In genomic region chr12:89084751-89085150, GRCh38 we compare ENCODE assay signal across 20 cellular contexts.
DNase-seq lines count a peak whose midpoint lies in the region; ATAC-seq, FAIRE-seq and TF ChIP-seq lines count a peak whose summit lies in the region.
"Had no signal": no experiment of that assay in that cellular context is flagged by ENCODE, and none has a peak within 500 bp of the region (broad histone marks: within the 10 kb centered on the region; RNA-seq: fewer than 3 reads in every experiment).

No MANE protein-coding gene starts in this region.

- in situ Hi-C loops in brain microvascular endothelial cell (cut with HindIII; ENCODE audit: low pct_ligation_motif_present, low sequenced_read_pairs) (no loop called here), HepG2 (cut with HindIII; ENCODE audit: extremely low pct_ligation_motif_present, low pct_unique_long_range_greater_than_20kb) (no loop called here)

- H3K27ac ChIP-seq in brain microvascular endothelial cell (no peak overlapping the region), HepG2 (ENCODE audit: extremely low read length, insufficient read depth, low read length) (no peak overlapping the region)
- H3K27ac ChIP-seq: gastrocnemius medialis had no signal

- no peaks in the 10 kb centered on the region for H3K36me3 ChIP-seq in brain microvascular endothelial cell (replicated peaks)
- no peaks in the 10 kb centered on the region for H3K36me3 ChIP-seq in HepG2 (replicated peaks in 1 of 2; ENCODE audit: control insufficient read depth in 1 of 2, insufficient read depth in 2 of 2, low read length in 2 of 2)
- H3K36me3 ChIP-seq: adrenal gland, gastrocnemius medialis, HAP-1 had no signal

- H3K27ac Mint-ChIP-seq in activated CD4-positive, alpha-beta T cell treated with anti-CD3 and anti-CD28 coated beads, Interleukin-2, amount 10 ng/mL, durations not matched to agents 24 days and 14 days = no peak overlapping the region
- H3K27ac Mint-ChIP-seq: CD8-positive, alpha-beta T cell; T-cell had no signal

- H3K36me3 Mint-ChIP-seq in activated CD4-positive, alpha-beta T cell treated with anti-CD3 and anti-CD28 coated beads, Interleukin-2, amount 10 ng/mL, durations not matched to agents 24 days and 14 days (ENCODE audit: low read depth) = no peaks in the 10 kb centered on the region
- H3K36me3 Mint-ChIP-seq: CD8-positive, alpha-beta T cell; T-cell had no signal

- H3K4me2 ChIP-seq in HepG2 (ENCODE audit: low read depth, low read length) = no peak overlapping the region

- H3K79me2 ChIP-seq in HepG2 (ENCODE audit: insufficient read depth, low read length) = no peaks in the 10 kb centered on the region

- POLR2A ChIA-PET in HepG2 (lab: Yijun Ruan, JAX) = no interaction called here

- TF ChIP-seq POLR2A in H54 (IDR thresholded peaks at IDR 0.05; ENCODE audit: low read depth, low read length) (no peak), HepG2 (IDR thresholded peaks at IDR 0.05; ENCODE audit: insufficient read depth in 1 of 2, low read depth in 2 of 2, low read length in 2 of 2) (no peak)

- TF ChIP-seq CTCF in brain microvascular endothelial cell (IDR thresholded peaks at IDR 0.05; ENCODE audit: low read depth, low read length, missing control alignments) (no peak), foreskin fibroblast (IDR thresholded peaks at IDR 0.05; ENCODE audit: low read depth, low read length) (no peak), HepG2 (CRISPR knock-in tag; IDR thresholded peaks at IDR 0.05) (no peak)

- no peak overlapping the region for H3K9ac ChIP-seq in HepG2 (ENCODE audit: insufficient read depth, low read depth, low read length)

- intact Hi-C loops in HepG2 (cut with micrococcal nuclease; ENCODE audit: unreplicated experiment) = no loop called here
- intact Hi-C loops in activated CD4-positive, alpha-beta T cell treated with anti-CD3 and anti-CD28 coated beads, Interleukin-2, amount 10 ng/mL, durations not matched to agents 24 days and 14 days (cut with micrococcal nuclease) = no loop called here

- H3K4me1 Mint-ChIP-seq in activated CD4-positive, alpha-beta T cell treated with anti-CD3 and anti-CD28 coated beads, Interleukin-2, amount 10 ng/mL, durations not matched to agents 24 days and 14 days = peaks cover 12% of the 10 kb centered on the region

- 9% methylated on average over 3 of the region's 3 CpGs for WGBS in HepG2 (ENCODE audit: low lambda C conversion rate)

- CTCF ChIA-PET in HepG2 (lab: Yijun Ruan, JAX; ENCODE audit: low intra/inter-chr PET ratio, low total read pairs) = no interaction called here

- H3K4me1 ChIP-seq in HepG2 (ENCODE audit: insufficient read depth, low read length) = no peaks in the 10 kb centered on the region
- H3K4me1 ChIP-seq: adrenal gland, HAP-1 had no signal

- no peak for TF ChIP-seq RAD21 in HepG2 (CRISPR knock-in tag; IDR thresholded peaks at IDR 0.05)

- no peak for DNase-seq in H54 (ENCODE audit: insufficient read length, low spot score)
- peak; percentile 53 for DNase-seq in brain microvascular endothelial cell
- peak; percentile 74 to 88 for DNase-seq in foreskin fibroblast
- peak; percentile 88 for DNase-seq in skeletal muscle cell (ENCODE audit: low read depth)
- DNase-seq in HepG2 (ENCODE audit: low spot score) = no peak
- DNase-seq in activated CD4-positive, alpha-beta T cell treated with anti-CD3 and anti-CD28 coated beads, Interleukin-2, amount 10 ng/mL, durations not matched to agents 24 days and 14 days = no peak
- DNase-seq: activated CD4-positive, alpha-beta T cell treated with anti-CD3 and anti-CD28 coated beads, Interleukin-2, amount 50 U/mL, for 4 hours; activated gamma-delta T cell; CD8-positive, alpha-beta T cell; DND-41; gastrocnemius medialis; NCI-H1417 treated with DMSO at 0.1 percent for 48 hours; NCI-H2171; SHP77 treated with DMSO at 0.1 percent for 48 hours; stimulated activated CD4-positive, alpha-beta T cell treated with anti-CD3 and anti-CD28 coated beads, Interleukin-12 subunit alpha, Interleukin-12 subunit beta, amount 100 ng/mL, for 4 hours; T-cell had no signal

- no peaks in the 10 kb centered on the region for H4K20me1 ChIP-seq in HepG2 (ENCODE audit: insufficient read depth, low read length)

- no peaks in the 10 kb centered on the region for H3K27me3 Mint-ChIP-seq in activated CD4-positive, alpha-beta T cell treated with anti-CD3 and anti-CD28 coated beads, Interleukin-2, amount 10 ng/mL, durations not matched to agents 24 days and 14 days

- H2AFZ ChIP-seq in HepG2 (ENCODE audit: low read length) = no peak overlapping the region

- no peak overlapping the region for H3K4me3 ChIP-seq in brain microvascular endothelial cell (ENCODE audit: low read depth, low read length)
- no peak overlapping the region for H3K4me3 ChIP-seq in foreskin fibroblast (ENCODE audit: low read depth in 1 of 2, low read length in 2 of 2)
- no peak overlapping the region for H3K4me3 ChIP-seq in skeletal muscle cell (ENCODE audit: low read depth, low read length)
- H3K4me3 ChIP-seq in HepG2 (replicated peaks in 1 of 3; ENCODE audit: insufficient read depth in 1 of 3, low read depth in 2 of 3, low read length in 3 of 3) = no peak overlapping the region
- H3K4me3 ChIP-seq: adrenal gland, gastrocnemius medialis, HAP-1 had no signal

- H3K27me3 ChIP-seq in brain microvascular endothelial cell (replicated peaks) (no peaks in the 10 kb centered on the region), HepG2 (ENCODE audit: control insufficient read depth in 1 of 2, insufficient read depth in 2 of 2, low read length in 2 of 2) (no peaks in the 10 kb centered on the region; a peak in 1 of 5 replicates)
- H3K27me3 ChIP-seq: adrenal gland had no signal

- peak; percentile 11 for FAIRE-seq in H54 (lab: Jason Lieb, UNC)
- no peak for FAIRE-seq in HepG2 (lab: Jason Lieb, UNC)
- FAIRE-seq: GM18507 had no signal

- H3K9me3 Mint-ChIP-seq in activated CD4-positive, alpha-beta T cell treated with anti-CD3 and anti-CD28 coated beads, Interleukin-2, amount 10 ng/mL, durations not matched to agents 24 days and 14 days = peaks cover 13% of the 10 kb centered on the region
- H3K9me3 Mint-ChIP-seq: CD8-positive, alpha-beta T cell; T-cell had no signal

- no peaks in the 10 kb centered on the region for H3K9me3 ChIP-seq in HepG2 (ENCODE audit: low read length)
- H3K9me3 ChIP-seq: adrenal gland, gastrocnemius medialis, HAP-1 had no signal

- no peak overlapping the region for H3K4me3 Mint-ChIP-seq in activated CD4-positive, alpha-beta T cell treated with anti-CD3 and anti-CD28 coated beads, Interleukin-2, amount 10 ng/mL, durations not matched to agents 24 days and 14 days
- H3K4me3 Mint-ChIP-seq: CD8-positive, alpha-beta T cell; T-cell had no signal

- no TSS peak for BruUV-seq in HepG2 (replicated peaks; lab: Mats Ljungman, UMichigan)

- TF ChIP-seq EP300 in HepG2 (IDR thresholded peaks at IDR 0.05; ENCODE audit: low read depth in 2 of 2, low read length in 2 of 2) (no peak), HepG2 (CRISPR knock-in tag; IDR thresholded peaks at IDR 0.05; ENCODE audit: borderline replicate concordance) (no peak)

- no peak for ATAC-seq in GM19395 (IDR thresholded peaks at IDR 0.05; ENCODE audit: unreplicated experiment)
- no peak for ATAC-seq in HepG2
- ATAC-seq: CD8-positive, alpha-beta T cell; gastrocnemius medialis; T-cell had no signal

TF ChIP-seq in HepG2, 621 proteins besides CTCF, POLR2A, EP300 and RAD21:
- TF ChIP-seq ZNF383 (CRISPR knock-in tag; IDR thresholded peaks at IDR 0.05; ENCODE audit: borderline replicate concordance) = no peak
- TF ChIP-seq ZFP90 (CRISPR knock-in tag; IDR thresholded peaks at IDR 0.05; ENCODE audit: borderline replicate concordance) = no peak
- no peak for TF ChIP-seq ZNF354B (CRISPR knock-in tag; IDR thresholded peaks at IDR 0.05)
- no peak for TF ChIP-seq SALL1 (CRISPR knock-in tag; IDR thresholded peaks at IDR 0.05)
- TF ChIP-seq MLLT10 (CRISPR knock-in tag; IDR thresholded peaks at IDR 0.05) = no peak
- TF ChIP-seq TMF1 (CRISPR knock-in tag; IDR thresholded peaks at IDR 0.05; ENCODE audit: low read depth) = no peak
- no peak for TF ChIP-seq JUND (CRISPR knock-in tag; IDR thresholded peaks at IDR 0.05)
- TF ChIP-seq RBFOX2 (IDR thresholded peaks at IDR 0.05; ENCODE audit: low read depth, low read length) = no peak
TF ChIP-seq in HepG2: peak in this region for 0.

Comparison
In these comparisons a context has a peak if more than half of its experiments do, and no peak if none do; other contexts are left out.
1. DNase-seq: peak in brain microvascular endothelial cell (single experiment), foreskin fibroblast (2 of 2) and skeletal muscle cell (single experiment); none in H54 (single experiment), HepG2 (single experiment) and activated CD4-positive, alpha-beta T cell treated with anti-CD3 and anti-CD28 coated beads, Interleukin-2, amount 10 ng/mL, durations not matched to agents 24 days and 14 days (single experiment).